Comparison of ENCODE assay signal across 13 cellular contexts in genomic region chr12:111715242-111715641, GRCh38. TPM values are rescaled to one million over a fixed set of nuclear protein-coding genes. Genes with fewer than 3 reads are reported as not detected.
A peak's percentile ranks its signal among the peaks of the same experiment; 100 is the strongest.
DNase-seq lines count a peak whose midpoint lies in the region; ATAC-seq, FAIRE-seq and TF ChIP-seq lines count a peak whose summit lies in the region.
"Had no signal": no experiment of that assay in that cellular context is flagged by ENCODE, and none has a peak within 500 bp of the region (broad histone marks: within the 10 kb centered on the region; RNA-seq: fewer than 3 reads in every experiment).

No MANE protein-coding gene starts in this region.

- intact Hi-C loops in left ventricle myocardium inferior (cut with micrococcal nuclease): no loop called here
- intact Hi-C loops in activated T-helper 2 cell treated with anti-CD3 and anti-CD28 coated beads, Interferon-gamma antibody, Interleukin-2, Interleukin-4, amounts not matched to agents 10 μg/mL and 5 μg/mL and 100 μg/mL, durations not matched to agents 14 hours and 24 hours and 36 hours (cut with micrococcal nuclease): no loop called here

- H3K27me3 ChIP-seq in left ventricle myocardium inferior (ENCODE audit: low read depth) (no peaks in the 10 kb centered on the region), small intestine (ENCODE audit: control insufficient read depth in 2 of 2, insufficient read depth in 2 of 2, low read length in 2 of 2) (no peaks in the 10 kb centered on the region)
- H3K27me3 ChIP-seq: neutrophil had no signal

- no peaks in the 10 kb centered on the region for H3K27me3 Mint-ChIP-seq in activated T-helper 2 cell treated with anti-CD3 and anti-CD28 coated beads, Interferon-gamma antibody, Interleukin-2, Interleukin-4, amounts not matched to agents 10 μg/mL and 5 μg/mL and 100 μg/mL, durations not matched to agents 14 hours and 24 hours and 36 hours (ENCODE audit: low read depth)
- no peaks in the 10 kb centered on the region for H3K27me3 Mint-ChIP-seq in activated CD8-positive, alpha-beta T cell treated with anti-CD3 and anti-CD28 coated beads, Interleukin-2, amount 10 ng/mL, durations not matched to agents 7 days and 5 days (ENCODE audit: low read depth)

- POLR2A ChIA-PET in activated CD8-positive, alpha-beta T cell treated with anti-CD3 and anti-CD28 coated beads, Interleukin-2, amount 10 ng/mL, durations not matched to agents 7 days and 5 days (lab: Charles Lee): no interaction called here

- H3K27ac ChIP-seq in left ventricle myocardium inferior (replicated peaks): peak overlapping the region; percentile 93
- no peak overlapping the region for H3K27ac ChIP-seq in small intestine (ENCODE audit: low read depth in 1 of 2, low read length in 1 of 2)
- H3K27ac ChIP-seq: neutrophil had no signal

- FAIRE-seq in small intestine (lab: Jason Lieb, UNC): no peak
- FAIRE-seq: A204.1 had no signal

- CTCF ChIA-PET in activated CD8-positive, alpha-beta T cell treated with anti-CD3 and anti-CD28 coated beads, Interleukin-2, amount 10 ng/mL, durations not matched to agents 7 days and 5 days (lab: Charles Lee): no interaction called here

- H3K4me1 ChIP-seq in left ventricle myocardium inferior (peaks cover 24% of the 10 kb centered on the region), small intestine (ENCODE audit: control insufficient read depth in 2 of 2, insufficient read depth in 1 of 2, low read depth in 1 of 2, low read length in 1 of 2) (no peaks in the 10 kb centered on the region)

- H3K4me3 ChIP-seq in left ventricle myocardium inferior (no peak overlapping the region), small intestine (ENCODE audit: low read depth in 1 of 2, low read length in 2 of 2) (no peak overlapping the region)

- no peaks in the 10 kb centered on the region for H3K4me1 Mint-ChIP-seq in activated T-helper 2 cell treated with anti-CD3 and anti-CD28 coated beads, Interferon-gamma antibody, Interleukin-2, Interleukin-4, amounts not matched to agents 10 μg/mL and 5 μg/mL and 100 μg/mL, durations not matched to agents 14 hours and 24 hours and 36 hours (ENCODE audit: low read depth)
- no peaks in the 10 kb centered on the region for H3K4me1 Mint-ChIP-seq in activated CD8-positive, alpha-beta T cell treated with anti-CD3 and anti-CD28 coated beads, Interleukin-2, amount 10 ng/mL, durations not matched to agents 7 days and 5 days (ENCODE audit: low read depth)

- H3K27ac Mint-ChIP-seq in activated T-helper 2 cell treated with anti-CD3 and anti-CD28 coated beads, Interferon-gamma antibody, Interleukin-2, Interleukin-4, amounts not matched to agents 10 μg/mL and 5 μg/mL and 100 μg/mL, durations not matched to agents 14 hours and 24 hours and 36 hours: no peak overlapping the region
- H3K27ac Mint-ChIP-seq in activated CD8-positive, alpha-beta T cell treated with anti-CD3 and anti-CD28 coated beads, Interleukin-2, amount 10 ng/mL, durations not matched to agents 7 days and 5 days: no peak overlapping the region

- H3K36me3 ChIP-seq in left ventricle myocardium inferior (peaks cover 93% of the 10 kb centered on the region), small intestine (ENCODE audit: control insufficient read depth in 2 of 2, insufficient read depth in 2 of 2, low read length in 2 of 2) (peaks cover 7 to 9% of the 10 kb centered on the region in 2 donors)

- 42 to 80% (median 54%) methylated on average over 3 of the region's 3 CpGs for WGBS in small intestine, 3 donors

- H3K9me3 ChIP-seq in left ventricle myocardium inferior (replicated peaks) (no peaks in the 10 kb centered on the region), small intestine (ENCODE audit: control insufficient read depth, low read depth) (no peaks in the 10 kb centered on the region)
- H3K9me3 ChIP-seq: neutrophil had no signal

- H3K9me3 Mint-ChIP-seq in activated T-helper 2 cell treated with anti-CD3 and anti-CD28 coated beads, Interferon-gamma antibody, Interleukin-2, Interleukin-4, amounts not matched to agents 10 μg/mL and 5 μg/mL and 100 μg/mL, durations not matched to agents 14 hours and 24 hours and 36 hours: no peaks in the 10 kb centered on the region
- H3K9me3 Mint-ChIP-seq in activated CD8-positive, alpha-beta T cell treated with anti-CD3 and anti-CD28 coated beads, Interleukin-2, amount 10 ng/mL, durations not matched to agents 7 days and 5 days (ENCODE audit: insufficient read depth): no peaks in the 10 kb centered on the region

- TF ChIP-seq CTCF in left ventricle myocardium inferior (IDR thresholded peaks at IDR 0.05; ENCODE audit: borderline replicate concordance): no peak

- DNase-seq in NCI-H1417 (lab: John Stamatoyannopoulos, UW): peak in 2 of 3 experiments; percentile 38 to 81
- no peak for DNase-seq in NCI-H1417 treated with DMSO at 0.1 percent for 48 hours (lab: John Stamatoyannopoulos, UW)
- peak; percentile 90 for DNase-seq in NCI-H774 (lab: John Stamatoyannopoulos, UW)
- DNase-seq in left ventricle myocardium inferior: peak; percentile 64
- DNase-seq in small intestine: peak; percentile 10
- no peak for DNase-seq in activated T-helper 2 cell treated with anti-CD3 and anti-CD28 coated beads, Interferon-gamma antibody, Interleukin-2, Interleukin-4, amounts not matched to agents 10 μg/mL and 5 μg/mL and 100 μg/mL, durations not matched to agents 14 hours and 24 hours and 36 hours (ENCODE audit: low spot score)
- DNase-seq in activated CD8-positive, alpha-beta T cell treated with anti-CD3 and anti-CD28 coated beads, Interleukin-2, amount 10 ng/mL, durations not matched to agents 7 days and 5 days: no peak
- no peak for DNase-seq in medulla oblongata (ENCODE audit: extremely low spot score)
- DNase-seq: activated CD8-positive, alpha-beta memory T cell treated with anti-CD3 and anti-CD28 coated beads, Interleukin-2, amount 50 U/mL, for 4 hours; NCI-H446 treated with DMSO at 0.1 percent for 48 hours had no signal

- peaks cover 26% of the 10 kb centered on the region for H3K36me3 Mint-ChIP-seq in activated T-helper 2 cell treated with anti-CD3 and anti-CD28 coated beads, Interferon-gamma antibody, Interleukin-2, Interleukin-4, amounts not matched to agents 10 μg/mL and 5 μg/mL and 100 μg/mL, durations not matched to agents 14 hours and 24 hours and 36 hours (ENCODE audit: low read depth)
- H3K36me3 Mint-ChIP-seq in activated CD8-positive, alpha-beta T cell treated with anti-CD3 and anti-CD28 coated beads, Interleukin-2, amount 10 ng/mL, durations not matched to agents 7 days and 5 days (ENCODE audit: low read depth): peaks cover 18% of the 10 kb centered on the region

- no peak for ATAC-seq in activated CD8-positive, alpha-beta T cell treated with anti-CD3 and anti-CD28 coated beads, Interleukin-2, amount 10 ng/mL, durations not matched to agents 7 days and 5 days
- ATAC-seq: HCT116 had no signal

- no peak overlapping the region for H3K4me3 Mint-ChIP-seq in activated T-helper 2 cell treated with anti-CD3 and anti-CD28 coated beads, Interferon-gamma antibody, Interleukin-2, Interleukin-4, amounts not matched to agents 10 μg/mL and 5 μg/mL and 100 μg/mL, durations not matched to agents 14 hours and 24 hours and 36 hours (ENCODE audit: low read depth)
- H3K4me3 Mint-ChIP-seq in activated CD8-positive, alpha-beta T cell treated with anti-CD3 and anti-CD28 coated beads, Interleukin-2, amount 10 ng/mL, durations not matched to agents 7 days and 5 days: no peak overlapping the region

RNA-seq across cellular contexts. Expression of gene ACAD10, which starts 29.4 kb away (rescaled TPM):
- total RNA-seq in left ventricle myocardium inferior: 36.6 TPM
- 10 to 100 TPM; 20.2 to 42.5 (median 28.4) TPM for polyA plus RNA-seq in small intestine
- total RNA-seq in activated T-helper 2 cell treated with anti-CD3 and anti-CD28 coated beads, Interferon-gamma antibody, Interleukin-2, Interleukin-4, amounts not matched to agents 10 μg/mL and 5 μg/mL and 100 μg/mL, durations not matched to agents 14 hours and 24 hours and 36 hours: 25.4 and 32.6 TPM in 2 replicates
- 10 to 100 TPM; 24.9 to 27.3 TPM for total RNA-seq in activated CD8-positive, alpha-beta T cell treated with anti-CD3 and anti-CD28 coated beads, Interleukin-2, amount 10 ng/mL, durations not matched to agents 7 days and 5 days

RNA-seq across cellular contexts. Expression of gene BRAP, which starts 29.5 kb away (rescaled TPM):
- total RNA-seq in left ventricle myocardium inferior: 14.5 TPM
- polyA plus RNA-seq in small intestine: 1 to 10 TPM; 7.8 to 9.4 (median 8.1) TPM
- total RNA-seq in activated T-helper 2 cell treated with anti-CD3 and anti-CD28 coated beads, Interferon-gamma antibody, Interleukin-2, Interleukin-4, amounts not matched to agents 10 μg/mL and 5 μg/mL and 100 μg/mL, durations not matched to agents 14 hours and 24 hours and 36 hours: 18.5 and 19.3 TPM in 2 replicates
- 10 to 100 TPM; 19.6 to 20.4 TPM for total RNA-seq in activated CD8-positive, alpha-beta T cell treated with anti-CD3 and anti-CD28 coated beads, Interleukin-2, amount 10 ng/mL, durations not matched to agents 7 days and 5 days

RNA-seq across cellular contexts. Expression of gene ALDH2, which starts 51.5 kb away (rescaled TPM):
- total RNA-seq in left ventricle myocardium inferior: 381 TPM
- polyA plus RNA-seq in small intestine: 100 to 1,000 TPM; 173 to 237 (median 197) TPM
- 0.11 and 0.34 TPM in 2 replicates for total RNA-seq in activated T-helper 2 cell treated with anti-CD3 and anti-CD28 coated beads, Interferon-gamma antibody, Interleukin-2, Interleukin-4, amounts not matched to agents 10 μg/mL and 5 μg/mL and 100 μg/mL, durations not matched to agents 14 hours and 24 hours and 36 hours
- total RNA-seq in activated CD8-positive, alpha-beta T cell treated with anti-CD3 and anti-CD28 coated beads, Interleukin-2, amount 10 ng/mL, durations not matched to agents 7 days and 5 days: under 1 TPM; 0.29 to 0.31 TPM

Comparison
In these comparisons a context has a peak if more than half of its experiments do, and no peak if none do; other contexts are left out.
1. DNase-seq: peak in NCI-H1417 (2 of 3), NCI-H774 (single experiment), left ventricle myocardium inferior (single experiment) and small intestine (single experiment); none in NCI-H1417 treated with DMSO at 0.1 percent for 48 hours (single experiment), activated T-helper 2 cell treated with anti-CD3 and anti-CD28 coated beads, Interferon-gamma antibody, Interleukin-2, Interleukin-4, amounts not matched to agents 10 μg/mL and 5 μg/mL and 100 μg/mL, durations not matched to agents 14 hours and 24 hours and 36 hours (single experiment), activated CD8-positive, alpha-beta T cell treated with anti-CD3 and anti-CD28 coated beads, Interleukin-2, amount 10 ng/mL, durations not matched to agents 7 days and 5 days (single experiment) and medulla oblongata (single experiment).
2. RNA of gene ALDH2, which starts 51.5 kb away (total RNA-seq): 381 TPM in left ventricle myocardium inferior (single experiment); 0.11 to 0.34 TPM in activated T-helper 2 cell treated with anti-CD3 and anti-CD28 coated beads, Interferon-gamma antibody, Interleukin-2, Interleukin-4, amounts not matched to agents 10 μg/mL and 5 μg/mL and 100 μg/mL, durations not matched to agents 14 hours and 24 hours and 36 hours and 0.29 to 0.31 TPM in activated CD8-positive, alpha-beta T cell treated with anti-CD3 and anti-CD28 coated beads, Interleukin-2, amount 10 ng/mL, durations not matched to agents 7 days and 5 days; every median in the first group is over 100 times any median in the second.